Comparison of ENCODE assay signal across 33 cellular contexts in the genomic region with DNA sequence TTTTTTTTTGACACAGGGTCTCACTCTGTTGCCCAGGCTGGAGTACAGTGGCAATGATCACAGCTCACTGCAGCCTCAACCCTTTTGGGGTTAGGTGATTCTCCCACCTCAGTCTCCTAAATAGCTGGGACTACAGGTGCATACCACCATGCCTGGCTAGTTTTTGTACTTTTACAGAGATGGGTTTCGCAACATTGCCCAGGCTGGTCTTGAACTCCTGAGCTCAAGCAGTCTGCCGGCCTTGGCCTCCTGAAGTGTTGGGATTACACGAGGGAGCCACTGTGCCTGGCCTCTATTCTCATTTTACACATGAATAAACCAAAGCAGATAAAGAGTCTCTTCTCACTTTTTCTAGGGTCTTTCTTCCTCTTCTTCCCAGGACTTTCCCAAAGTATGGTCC. TPM values are rescaled to one million over a fixed set of nuclear protein-coding genes. Genes with fewer than 3 reads are reported as not detected.
"Had no signal": no experiment of that assay in that cellular context is flagged by ENCODE, and none has a peak within 500 bp of the region (broad histone marks: within the 10 kb centered on the region; RNA-seq: fewer than 3 reads in every experiment).

No MANE protein-coding gene starts in this region.

- H3K4me1 ChIP-seq: neural progenitor cell, parathyroid adenoma, psoas muscle, uterus had no signal

- H3K27me3 ChIP-seq: ovary, spleen, suprapubic skin, testis, tibial artery, transverse colon, upper lobe of right lung, uterus had no signal

- H3K36me3 ChIP-seq: neural progenitor cell, ovary, spleen, suprapubic skin, tibial artery, transverse colon, upper lobe of right lung, uterus had no signal

- H3K27ac ChIP-seq: neural progenitor cell, ovary, parathyroid adenoma, psoas muscle, skin epidermis, spleen, suprapubic skin, testis, tibial artery, transverse colon, upper lobe of right lung, uterus had no signal

- H3K9me3 ChIP-seq: ovary, psoas muscle, spleen, suprapubic skin, testis, tibial artery, transverse colon, upper lobe of right lung, uterus had no signal

- H3K9ac ChIP-seq: neural progenitor cell, parathyroid adenoma had no signal

- H3K4me2 ChIP-seq: neural progenitor cell, smooth muscle cell had no signal

- H3K4me3 ChIP-seq: neural progenitor cell, ovary, psoas muscle, skin epidermis, smooth muscle cell, spleen, suprapubic skin, testis, tibial artery, transverse colon, upper lobe of right lung, uterus had no signal

- H3K79me2 ChIP-seq: parathyroid adenoma had no signal

- H2AFZ ChIP-seq: neural progenitor cell, parathyroid adenoma had no signal

- DNase-seq: natural killer cell; occipital lobe; ovary; posterior cingulate gyrus; psoas muscle; spleen; stimulated activated CD4-positive, alpha-beta T cell treated with anti-CD3 and anti-CD28 coated beads, Interleukin-12 subunit alpha, Interleukin-12 subunit beta, amount 100 ng/mL, for 4 hours; stimulated activated CD4-positive, alpha-beta T cell treated with anti-CD3 and anti-CD28 coated beads, Interleukin-1b, Interleukin-23, amount 100 ng/mL, for 48 hours; stimulated activated CD4-positive, alpha-beta T cell treated with anti-CD3 and anti-CD28 coated beads, Interleukin-4, amount 100 ng/mL, for 1 hour; stimulated activated CD4-positive, alpha-beta T cell treated with anti-CD3 and anti-CD28 coated beads, Interleukin-4, amount 100 ng/mL, for 4 hours; stimulated activated CD8-positive, alpha-beta memory T cell treated with anti-CD3 and anti-CD28 coated beads, Interleukin-4, amount 100 ng/mL, for 48 hours; stimulated activated naive CD4-positive, alpha-beta T cell; stimulated activated naive CD8-positive, alpha-beta T cell treated with anti-CD3 and anti-CD28 coated beads, Interleukin-15, amount 100 ng/mL, for 72 hours; stimulated activated naive CD8-positive, alpha-beta T cell treated with anti-CD3 and anti-CD28 coated beads, Interleukin-15, Interleukin-2, amounts not matched to agents 100 U/mL and 50 U/mL, for 24 hours; substantia nigra; testis; tibial artery; transverse colon; upper lobe of right lung; uterus had no signal

- ATAC-seq: natural killer cell; psoas muscle; right cardiac atrium; sciatic nerve; stimulated activated memory B cell treated with anti-CD40 and anti-IgM and Interleukin-4, amounts not matched to agents 10 μg/mL and 1 μg/mL and 100 μg/mL, for 72 hours; stimulated activated naive CD8-positive, alpha-beta T cell treated with anti-CD3 and anti-CD28 coated beads, Interleukin-15, amount 100 ng/mL, for 72 hours; stimulated activated naive CD8-positive, alpha-beta T cell treated with anti-CD3 and anti-CD28 coated beads, Interleukin-15, Interleukin-2, amounts not matched to agents 100 U/mL and 50 U/mL, for 24 hours; upper lobe of right lung had no signal

RNA-seq across cellular contexts. Expression of gene TOMM20L, which starts 3.2 kb away (rescaled TPM):
- total RNA-seq: occipital lobe, osteoblast, psoas muscle, renal cortical epithelial cell, right cardiac atrium, sciatic nerve, smooth muscle cell, transverse colon, upper lobe of right lung, urinary bladder had no signal
- polyA plus RNA-seq: neural cell, ovary, psoas muscle, right cardiac atrium, smooth muscle cell, thymus had no signal
